Comparison of ENCODE assay signal across 24 cellular contexts in the genomic region with DNA sequence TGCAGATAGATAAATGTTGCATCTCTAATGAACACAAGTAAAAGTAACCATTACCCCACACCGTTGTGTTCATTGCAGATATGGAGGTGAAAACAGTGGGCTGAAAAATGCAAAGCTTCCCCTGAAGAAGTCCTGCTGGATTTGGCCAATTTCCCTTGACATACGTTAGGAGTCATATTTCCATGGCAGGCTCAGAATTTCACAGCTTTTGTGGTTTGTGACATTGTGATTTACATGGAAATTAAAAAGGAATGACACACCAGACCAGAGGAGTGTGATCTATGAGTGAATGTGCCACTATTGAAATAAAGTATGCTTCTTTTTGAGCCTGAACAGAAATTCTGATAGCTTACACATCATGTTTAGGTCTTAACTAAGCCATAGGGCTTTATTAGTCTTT.
"Had no signal": no experiment of that assay in that cellular context is flagged by ENCODE, and none has a peak within 500 bp of the region (broad histone marks: within the 10 kb centered on the region; RNA-seq: fewer than 3 reads in every experiment).

No MANE protein-coding gene starts in this region.

- ATAC-seq: activated CD8-positive, alpha-beta T cell treated with anti-CD3 and anti-CD28 coated beads for 36 hours; activated naive CD8-positive, alpha-beta T cell treated with anti-CD3 and anti-CD28 coated beads, Interleukin-2, amount 50 U/mL, for 24 hours; activated T-cell treated with anti-CD3 and anti-CD28 coated beads, Interleukin-2, amount 50 U/mL, for 4 hours; body of pancreas; WTC11 had no signal

- DNase-seq: activated CD4-positive, alpha-beta T cell treated with anti-CD3 and anti-CD28 coated beads for 1 hour; activated CD4-positive, alpha-beta T cell treated with anti-CD3 and anti-CD28 coated beads for 4 hours; activated CD4-positive, alpha-beta T cell treated with anti-CD3 and anti-CD28 coated beads, Interleukin-2, amount 10 ng/mL, durations not matched to agents 7 days and 5 days; activated CD4-positive, alpha-beta T cell treated with anti-CD3 and anti-CD28 coated beads, Interleukin-2, amount 50 U/mL, for 4 hours; activated CD8-positive, alpha-beta memory T cell treated with anti-CD3 and anti-CD28 coated beads for 24 hours; activated CD8-positive, alpha-beta T cell treated with anti-CD3 and anti-CD28 coated beads for 36 hours; activated effector memory CD4-positive, alpha-beta T cell treated with anti-CD3 and anti-CD28 coated beads, Interleukin-2, amount 50 U/mL, for 16 hours; activated naive CD4-positive, alpha-beta T cell treated with anti-CD3 and anti-CD28 coated beads for 36 hours; activated naive CD8-positive, alpha-beta T cell treated with anti-CD3 and anti-CD28 coated beads for 36 hours; activated naive CD8-positive, alpha-beta T cell treated with anti-CD3 and anti-CD28 coated beads, Interleukin-2, amount 50 U/mL, for 24 hours; activated T-cell treated with anti-CD3 and anti-CD28 coated beads, Interleukin-2, amount 50 U/mL, for 4 hours; adrenal gland; amygdala; aorta; body of pancreas; caudate nucleus; cortex of kidney; dermis blood vessel endothelial cell; effector CD4-positive, alpha-beta T cell; esophagus squamous epithelium; foreskin fibroblast; head of caudate nucleus; T-helper 2 cell had no signal
